Comparison of ENCODE assay signal across 8 cellular contexts in the genomic region with DNA sequence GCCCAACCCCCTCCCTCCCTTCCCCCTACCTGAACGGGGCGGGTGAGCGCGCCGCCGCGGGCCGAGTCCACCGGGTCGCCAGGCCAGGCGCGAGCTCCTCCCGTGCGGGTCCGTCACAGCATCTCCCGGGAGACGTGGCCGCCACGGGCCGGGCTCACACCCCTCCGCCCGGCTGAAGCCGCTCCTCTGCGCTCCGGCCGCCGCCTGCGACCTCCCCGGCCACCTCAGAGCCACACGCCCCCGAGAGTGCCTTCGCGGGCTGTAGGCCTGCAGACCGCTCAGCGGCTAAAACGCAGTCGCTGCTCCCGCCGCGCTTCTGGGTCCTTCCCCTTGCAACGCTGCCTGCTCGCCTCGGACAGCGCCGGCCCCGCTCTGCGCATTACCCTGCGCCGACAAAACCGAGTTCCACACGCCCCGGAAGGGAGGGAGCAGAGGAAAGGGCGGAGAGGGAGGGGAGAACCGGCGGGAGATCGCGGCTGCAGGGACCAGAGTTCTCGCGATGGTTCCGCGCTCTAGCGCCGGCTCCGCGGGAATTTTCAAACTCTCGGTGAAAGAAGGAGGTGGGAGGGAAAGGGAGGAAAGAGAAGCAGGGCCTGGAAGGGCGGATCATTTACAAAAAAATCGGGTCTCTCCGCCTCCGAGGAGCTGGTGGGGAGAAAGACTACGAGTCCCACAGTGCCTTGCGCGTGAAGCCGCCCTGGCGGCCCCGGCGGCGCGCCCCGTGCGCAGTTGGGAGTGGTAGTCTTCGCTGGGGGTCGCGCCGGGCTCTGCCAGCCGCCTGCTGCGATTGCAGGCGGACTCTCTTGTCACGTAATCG. TPM values are rescaled to one million over a fixed set of nuclear protein-coding genes. Genes with fewer than 3 reads are reported as not detected.
DNase-seq lines count a peak whose midpoint lies in the region; ATAC-seq and TF ChIP-seq lines count a peak whose summit lies in the region.

A gene with protein sequence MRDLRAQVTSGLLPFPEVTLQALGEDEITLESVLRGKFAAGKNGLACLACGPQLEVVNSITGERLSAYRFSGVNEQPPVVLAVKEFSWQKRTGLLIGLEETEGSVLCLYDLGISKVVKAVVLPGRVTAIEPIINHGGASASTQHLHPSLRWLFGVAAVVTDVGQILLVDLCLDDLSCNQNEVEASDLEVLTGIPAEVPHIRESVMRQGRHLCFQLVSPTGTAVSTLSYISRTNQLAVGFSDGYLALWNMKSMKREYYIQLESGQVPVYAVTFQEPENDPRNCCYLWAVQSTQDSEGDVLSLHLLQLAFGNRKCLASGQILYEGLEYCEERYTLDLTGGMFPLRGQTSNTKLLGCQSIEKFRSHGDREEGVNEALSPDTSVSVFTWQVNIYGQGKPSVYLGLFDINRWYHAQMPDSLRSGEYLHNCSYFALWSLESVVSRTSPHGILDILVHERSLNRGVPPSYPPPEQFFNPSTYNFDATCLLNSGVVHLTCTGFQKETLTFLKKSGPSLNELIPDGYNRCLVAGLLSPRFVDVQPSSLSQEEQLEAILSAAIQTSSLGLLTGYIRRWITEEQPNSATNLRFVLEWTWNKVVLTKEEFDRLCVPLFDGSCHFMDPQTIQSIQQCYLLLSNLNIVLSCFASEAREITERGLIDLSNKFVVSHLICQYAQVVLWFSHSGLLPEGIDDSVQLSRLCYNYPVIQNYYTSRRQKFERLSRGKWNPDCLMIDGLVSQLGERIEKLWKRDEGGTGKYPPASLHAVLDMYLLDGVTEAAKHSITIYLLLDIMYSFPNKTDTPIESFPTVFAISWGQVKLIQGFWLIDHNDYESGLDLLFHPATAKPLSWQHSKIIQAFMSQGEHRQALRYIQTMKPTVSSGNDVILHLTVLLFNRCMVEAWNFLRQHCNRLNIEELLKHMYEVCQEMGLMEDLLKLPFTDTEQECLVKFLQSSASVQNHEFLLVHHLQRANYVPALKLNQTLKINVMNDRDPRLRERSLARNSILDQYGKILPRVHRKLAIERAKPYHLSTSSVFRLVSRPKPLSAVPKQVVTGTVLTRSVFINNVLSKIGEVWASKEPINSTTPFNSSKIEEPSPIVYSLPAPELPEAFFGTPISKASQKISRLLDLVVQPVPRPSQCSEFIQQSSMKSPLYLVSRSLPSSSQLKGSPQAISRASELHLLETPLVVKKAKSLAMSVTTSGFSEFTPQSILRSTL (N-terminal part only) (minus strand): TSS at position 400 of the 817 bp plus-strand sequence. CDS start 13,578 bp downstream, outside the sequence.

- H3K9me3 Mint-ChIP-seq in WTC11, result no peaks in the 10 kb centered on the region

- peaks cover 1% of the 10 kb centered on the region; the same call in 1 of the 2 replicates for H3K9me3 ChIP-seq in AG04450 (ENCODE audit: control insufficient read depth, insufficient read depth, low read length)

- peaks cover 15% of the 10 kb centered on the region for H3K36me3 Mint-ChIP-seq in WTC11

- H3K4me1 Mint-ChIP-seq in WTC11, result peaks cover 22% of the 10 kb centered on the region

- CTCF ChIA-PET in AG04450 (lab: Charles Lee) (interaction anchor here (0.6 kb wide), 1 partner anchor 73 kb away, joined by 3 read pairs; no protein-coding TSS in a partner anchor), WTC11 (lab: Charles Lee) (interaction anchor here (0.9 to 1.0 kb wide), 2 partner anchors 40 to 215 kb away, joined by 3 read pairs; no protein-coding TSS in a partner anchor)

- no peak for TF ChIP-seq CTCF in AG04450 (IDR thresholded peaks at IDR 0.05; ENCODE audit: low read depth, low read length)
- TF ChIP-seq CTCF in WTC11 (IDR thresholded peaks at IDR 0.05), result no peak
- no peak for TF ChIP-seq CTCF in cardiac fibroblast (IDR thresholded peaks at IDR 0.05; ENCODE audit: low read depth, low read length)

- no peaks in the 10 kb centered on the region for H3K27me3 ChIP-seq in AG04450 (ENCODE audit: control insufficient read depth, insufficient read depth, low read length)

- H3K27ac Mint-ChIP-seq in WTC11, result peak within 1 kb of the TSS; percentile 97

- DNase-seq in AG04450 (ENCODE audit: low read depth, low spot score), result peak; percentile 95
- DNase-seq in NCI-H226, result peak; percentile 97
- DNase-seq in WTC11 (ENCODE audit: low spot score), result peak; percentile 92
- peak; percentile 99 for DNase-seq in cardiac fibroblast (ENCODE audit: low read depth in 2 of 2)
- DNase-seq in iPS-NIHi7 (ENCODE audit: extremely low spot score), result peak; percentile 96
- DNase-seq in smooth muscle cell of the brain vasculature (ENCODE audit: low read depth, low spot score), result peak; percentile 96

- peak within 1 kb of the TSS; percentile 94 for H3K4me3 Mint-ChIP-seq in WTC11

- H3K4me3 ChIP-seq in AG04450 (ENCODE audit: low read depth, low read length) (peak within 1 kb of the TSS; percentile 82), cardiac fibroblast (replicated peaks in 1 of 2; ENCODE audit: low read depth in 2 of 2, low read length in 2 of 2) (peak within 1 kb of the TSS; percentile 81 to 90)

- ATAC-seq in GM18909 (IDR thresholded peaks at IDR 0.05; ENCODE audit: poor library complexity, unreplicated experiment) (peak; percentile 94), HG03175 (IDR thresholded peaks at IDR 0.05; ENCODE audit: unreplicated experiment) (peak; percentile 89), WTC11 (peak; percentile 89)

- peak within 1 kb of the TSS; percentile 81 for H3K27ac ChIP-seq in AG04450 (ENCODE audit: low read depth, low read length)

- POLR2A ChIA-PET in AG04450 (lab: Yijun Ruan, JAX), result interaction anchor here (0.5 to 0.8 kb wide), 8 partner anchors 22 to 441 kb away, joined by 3 to 6 read pairs (median 3); a partner anchor contains a TSS
- POLR2A ChIA-PET in WTC11 (lab: Charles Lee), result interaction anchor here (0.6 to 0.8 kb wide), 2 partner anchors 120 to 180 kb away, joined by 3 to 4 read pairs; no protein-coding TSS in a partner anchor

- H3K27me3 Mint-ChIP-seq in WTC11 (ENCODE audit: low read depth), result no peaks in the 10 kb centered on the region

TF ChIP-seq in WTC11, 78 proteins besides CTCF, POLR2A, EP300 and RAD21 (continues in another document):
- TF ChIP-seq MYBL2 (CRISPR knock-in tag; IDR thresholded peaks at IDR 0.05), result peak; percentile 88; the same call in 1 of the 2 replicates
- TF ChIP-seq CBFB (CRISPR knock-in tag; IDR thresholded peaks at IDR 0.05; ENCODE audit: low read depth), result no peak; the same call in 1 of the 2 replicates
- TF ChIP-seq RORB (CRISPR knock-in tag; IDR thresholded peaks at IDR 0.05), result no peak
- TF ChIP-seq NR3C1 (CRISPR knock-in tag; conservative IDR thresholded peaks at IDR 0.05; ENCODE audit: low read depth), result no peak
- peak; percentile 84 for TF ChIP-seq SP1 (CRISPR knock-in tag; conservative IDR thresholded peaks at IDR 0.05)
- peak; percentile 92; the same call in 1 of the 2 replicates for TF ChIP-seq FOXP1 (CRISPR knock-in tag; IDR thresholded peaks at IDR 0.05; ENCODE audit: borderline replicate concordance)
- TF ChIP-seq, protein P1, sequence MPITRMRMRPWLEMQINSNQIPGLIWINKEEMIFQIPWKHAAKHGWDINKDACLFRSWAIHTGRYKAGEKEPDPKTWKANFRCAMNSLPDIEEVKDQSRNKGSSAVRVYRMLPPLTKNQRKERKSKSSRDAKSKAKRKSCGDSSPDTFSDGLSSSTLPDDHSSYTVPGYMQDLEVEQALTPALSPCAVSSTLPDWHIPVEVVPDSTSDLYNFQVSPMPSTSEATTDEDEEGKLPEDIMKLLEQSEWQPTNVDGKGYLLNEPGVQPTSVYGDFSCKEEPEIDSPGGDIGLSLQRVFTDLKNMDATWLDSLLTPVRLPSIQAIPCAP (CRISPR knock-in tag; IDR thresholded peaks at IDR 0.05), result peak; percentile 68; the same call in 1 of the 2 replicates
- TF ChIP-seq, protein P2, sequence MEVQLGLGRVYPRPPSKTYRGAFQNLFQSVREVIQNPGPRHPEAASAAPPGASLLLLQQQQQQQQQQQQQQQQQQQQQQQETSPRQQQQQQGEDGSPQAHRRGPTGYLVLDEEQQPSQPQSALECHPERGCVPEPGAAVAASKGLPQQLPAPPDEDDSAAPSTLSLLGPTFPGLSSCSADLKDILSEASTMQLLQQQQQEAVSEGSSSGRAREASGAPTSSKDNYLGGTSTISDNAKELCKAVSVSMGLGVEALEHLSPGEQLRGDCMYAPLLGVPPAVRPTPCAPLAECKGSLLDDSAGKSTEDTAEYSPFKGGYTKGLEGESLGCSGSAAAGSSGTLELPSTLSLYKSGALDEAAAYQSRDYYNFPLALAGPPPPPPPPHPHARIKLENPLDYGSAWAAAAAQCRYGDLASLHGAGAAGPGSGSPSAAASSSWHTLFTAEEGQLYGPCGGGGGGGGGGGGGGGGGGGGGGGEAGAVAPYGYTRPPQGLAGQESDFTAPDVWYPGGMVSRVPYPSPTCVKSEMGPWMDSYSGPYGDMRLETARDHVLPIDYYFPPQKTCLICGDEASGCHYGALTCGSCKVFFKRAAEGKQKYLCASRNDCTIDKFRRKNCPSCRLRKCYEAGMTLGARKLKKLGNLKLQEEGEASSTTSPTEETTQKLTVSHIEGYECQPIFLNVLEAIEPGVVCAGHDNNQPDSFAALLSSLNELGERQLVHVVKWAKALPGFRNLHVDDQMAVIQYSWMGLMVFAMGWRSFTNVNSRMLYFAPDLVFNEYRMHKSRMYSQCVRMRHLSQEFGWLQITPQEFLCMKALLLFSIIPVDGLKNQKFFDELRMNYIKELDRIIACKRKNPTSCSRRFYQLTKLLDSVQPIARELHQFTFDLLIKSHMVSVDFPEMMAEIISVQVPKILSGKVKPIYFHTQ (CRISPR knock-in tag; IDR thresholded peaks at IDR 0.05), result no peak

RNA-seq across cellular contexts. Expression of the gene that starts here (rescaled TPM):
- polyA plus RNA-seq in AG04450 (2011; rRNA removed), result 13.0 and 18.1 TPM in 2 replicates
- polyA minus RNA-seq in AG04450 (2011; rRNA and poly(A)+ RNA removed), result 16.0 and 33.2 TPM in 2 replicates
- total RNA-seq in WTC11 (2021), result 37.7 to 46.4 TPM (median 39.2 TPM) in 3 replicates

Comparison
In these comparisons a context has a peak if more than half of its experiments do, and no peak if none do; other contexts are left out.
1. Peak in every context shown above with its lines: DNase-seq, ATAC-seq, H3K4me3 ChIP-seq and H3K27ac ChIP-seq.